Comparison of ENCODE assay signal across 1 cellular context in the genomic region with DNA sequence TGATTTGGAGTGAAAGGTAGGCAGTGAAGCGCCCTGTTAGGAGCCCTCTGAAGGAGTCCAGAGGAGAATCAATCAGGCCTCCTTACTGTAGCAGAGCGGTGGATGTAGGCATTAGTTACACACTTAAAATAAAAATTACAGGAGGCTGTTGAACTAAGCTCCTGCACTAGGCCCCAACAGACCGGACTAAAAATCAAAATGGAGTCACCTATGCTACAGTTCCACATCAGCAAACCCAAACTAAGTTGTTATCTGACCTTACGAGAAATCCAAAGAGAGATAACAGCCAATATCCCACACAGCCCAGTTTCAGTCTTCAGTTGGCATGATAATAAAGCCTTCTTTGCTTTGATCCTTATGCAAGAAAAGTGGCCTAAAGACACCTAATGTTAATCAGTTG.
TF ChIP-seq lines count a peak whose summit lies in the region.

No MANE protein-coding gene starts in this region.

TF ChIP-seq in K562, 482 proteins besides CTCF, POLR2A, EP300 and RAD21 (continued from another document):
- TF ChIP-seq STAT5A (IDR thresholded peaks at IDR 0.05; ENCODE audit: borderline replicate concordance, low read length) (no peak), ZNF780A (CRISPR knock-in tag; IDR thresholded peaks at IDR 0.05) (0 out of 2 replicates have a peak, but pooled peaks have one; percentile 43), ETS2 (tag; IDR thresholded peaks at IDR 0.05; ENCODE audit: borderline replicate concordance, poor library complexity, severe bottlenecking) (peak; percentile 31), BRD4 (IDR thresholded peaks at IDR 0.05) (no peak), ZNF644 (tag; IDR thresholded peaks at IDR 0.05; ENCODE audit: low read depth) (peak; percentile 97), RBM14 (IDR thresholded peaks at IDR 0.05; ENCODE audit: borderline replicate concordance, insufficient read depth, low read depth, low read length) (no peak), ZNF707 (CRISPR knock-in tag; conservative IDR thresholded peaks at IDR 0.05) (0 out of 2 replicates have a peak, but pooled peaks have one; percentile 28), SREBF1 (IDR thresholded peaks at IDR 0.05; ENCODE audit: borderline replicate concordance, low read depth, low read length) (no peak), KDM4B (IDR thresholded peaks at IDR 0.05; ENCODE audit: borderline replicate concordance in 2 of 2, low read depth in 1 of 2) (no peak), ZNF3 (CRISPR knock-in tag; IDR thresholded peaks at IDR 0.05) (no peak), ERF (CRISPR knock-in tag; IDR thresholded peaks at IDR 0.05) (0 out of 2 replicates have a peak, but pooled peaks have one; percentile 67), ZNF354B (CRISPR knock-in tag; IDR thresholded peaks at IDR 0.05) (peak; percentile 90), TAF7 (tag; IDR thresholded peaks at IDR 0.05) (peak; percentile 90)
- TF ChIP-seq, protein P1, sequence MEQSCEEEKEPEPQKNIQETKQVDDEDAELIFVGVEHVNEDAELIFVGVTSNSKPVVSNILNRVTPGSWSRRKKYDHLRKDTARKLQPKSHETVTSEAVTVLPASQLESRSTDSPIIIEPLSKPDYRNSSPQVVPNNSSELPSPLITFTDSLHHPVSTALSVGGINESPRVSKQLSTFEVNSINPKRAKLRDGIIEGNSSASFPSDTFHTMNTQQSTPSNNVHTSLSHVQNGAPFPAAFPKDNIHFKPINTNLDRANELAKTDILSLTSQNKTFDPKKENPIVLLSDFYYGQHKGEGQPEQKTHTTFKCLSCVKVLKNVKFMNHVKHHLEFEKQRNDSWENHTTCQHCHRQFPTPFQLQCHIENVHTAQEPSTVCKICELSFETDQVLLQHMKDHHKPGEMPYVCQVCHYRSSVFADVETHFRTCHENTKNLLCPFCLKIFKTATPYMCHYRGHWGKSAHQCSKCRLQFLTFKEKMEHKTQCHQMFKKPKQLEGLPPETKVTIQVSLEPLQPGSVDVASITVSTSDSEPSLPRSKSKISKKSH (CRISPR knock-in tag; IDR thresholded peaks at IDR 0.05), result peak; percentile 63; the same call in 1 of the 2 replicates
- TF ChIP-seq, protein P2, sequence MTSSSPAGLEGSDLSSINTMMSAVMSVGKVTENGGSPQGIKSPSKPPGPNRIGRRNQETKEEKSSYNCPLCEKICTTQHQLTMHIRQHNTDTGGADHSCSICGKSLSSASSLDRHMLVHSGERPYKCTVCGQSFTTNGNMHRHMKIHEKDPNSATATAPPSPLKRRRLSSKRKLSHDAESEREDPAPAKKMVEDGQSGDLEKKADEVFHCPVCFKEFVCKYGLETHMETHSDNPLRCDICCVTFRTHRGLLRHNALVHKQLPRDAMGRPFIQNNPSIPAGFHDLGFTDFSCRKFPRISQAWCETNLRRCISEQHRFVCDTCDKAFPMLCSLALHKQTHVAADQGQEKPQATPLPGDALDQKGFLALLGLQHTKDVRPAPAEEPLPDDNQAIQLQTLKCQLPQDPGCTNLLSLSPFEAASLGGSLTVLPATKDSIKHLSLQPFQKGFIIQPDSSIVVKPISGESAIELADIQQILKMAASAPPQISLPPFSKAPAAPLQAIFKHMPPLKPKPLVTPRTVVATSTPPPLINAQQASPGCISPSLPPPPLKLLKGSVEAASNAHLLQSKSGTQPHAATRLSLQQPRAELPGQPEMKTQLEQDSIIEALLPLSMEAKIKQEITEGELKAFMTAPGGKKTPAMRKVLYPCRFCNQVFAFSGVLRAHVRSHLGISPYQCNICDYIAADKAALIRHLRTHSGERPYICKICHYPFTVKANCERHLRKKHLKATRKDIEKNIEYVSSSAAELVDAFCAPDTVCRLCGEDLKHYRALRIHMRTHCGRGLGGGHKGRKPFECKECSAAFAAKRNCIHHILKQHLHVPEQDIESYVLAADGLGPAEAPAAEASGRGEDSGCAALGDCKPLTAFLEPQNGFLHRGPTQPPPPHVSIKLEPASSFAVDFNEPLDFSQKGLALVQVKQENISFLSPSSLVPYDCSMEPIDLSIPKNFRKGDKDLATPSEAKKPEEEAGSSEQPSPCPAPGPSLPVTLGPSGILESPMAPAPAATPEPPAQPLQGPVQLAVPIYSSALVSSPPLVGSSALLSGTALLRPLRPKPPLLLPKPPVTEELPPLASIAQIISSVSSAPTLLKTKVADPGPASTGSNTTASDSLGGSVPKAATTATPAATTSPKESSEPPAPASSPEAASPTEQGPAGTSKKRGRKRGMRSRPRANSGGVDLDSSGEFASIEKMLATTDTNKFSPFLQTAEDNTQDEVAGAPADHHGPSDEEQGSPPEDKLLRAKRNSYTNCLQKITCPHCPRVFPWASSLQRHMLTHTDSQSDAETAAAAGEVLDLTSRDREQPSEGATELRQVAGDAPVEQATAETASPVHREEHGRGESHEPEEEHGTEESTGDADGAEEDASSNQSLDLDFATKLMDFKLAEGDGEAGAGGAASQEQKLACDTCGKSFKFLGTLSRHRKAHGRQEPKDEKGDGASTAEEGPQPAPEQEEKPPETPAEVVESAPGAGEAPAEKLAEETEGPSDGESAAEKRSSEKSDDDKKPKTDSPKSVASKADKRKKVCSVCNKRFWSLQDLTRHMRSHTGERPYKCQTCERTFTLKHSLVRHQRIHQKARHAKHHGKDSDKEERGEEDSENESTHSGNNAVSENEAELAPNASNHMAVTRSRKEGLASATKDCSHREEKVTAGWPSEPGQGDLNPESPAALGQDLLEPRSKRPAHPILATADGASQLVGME (CRISPR knock-in tag; IDR thresholded peaks at IDR 0.05), result 0 out of 2 replicates have a peak, but pooled peaks have one; percentile 50
- TF ChIP-seq, protein P3, sequence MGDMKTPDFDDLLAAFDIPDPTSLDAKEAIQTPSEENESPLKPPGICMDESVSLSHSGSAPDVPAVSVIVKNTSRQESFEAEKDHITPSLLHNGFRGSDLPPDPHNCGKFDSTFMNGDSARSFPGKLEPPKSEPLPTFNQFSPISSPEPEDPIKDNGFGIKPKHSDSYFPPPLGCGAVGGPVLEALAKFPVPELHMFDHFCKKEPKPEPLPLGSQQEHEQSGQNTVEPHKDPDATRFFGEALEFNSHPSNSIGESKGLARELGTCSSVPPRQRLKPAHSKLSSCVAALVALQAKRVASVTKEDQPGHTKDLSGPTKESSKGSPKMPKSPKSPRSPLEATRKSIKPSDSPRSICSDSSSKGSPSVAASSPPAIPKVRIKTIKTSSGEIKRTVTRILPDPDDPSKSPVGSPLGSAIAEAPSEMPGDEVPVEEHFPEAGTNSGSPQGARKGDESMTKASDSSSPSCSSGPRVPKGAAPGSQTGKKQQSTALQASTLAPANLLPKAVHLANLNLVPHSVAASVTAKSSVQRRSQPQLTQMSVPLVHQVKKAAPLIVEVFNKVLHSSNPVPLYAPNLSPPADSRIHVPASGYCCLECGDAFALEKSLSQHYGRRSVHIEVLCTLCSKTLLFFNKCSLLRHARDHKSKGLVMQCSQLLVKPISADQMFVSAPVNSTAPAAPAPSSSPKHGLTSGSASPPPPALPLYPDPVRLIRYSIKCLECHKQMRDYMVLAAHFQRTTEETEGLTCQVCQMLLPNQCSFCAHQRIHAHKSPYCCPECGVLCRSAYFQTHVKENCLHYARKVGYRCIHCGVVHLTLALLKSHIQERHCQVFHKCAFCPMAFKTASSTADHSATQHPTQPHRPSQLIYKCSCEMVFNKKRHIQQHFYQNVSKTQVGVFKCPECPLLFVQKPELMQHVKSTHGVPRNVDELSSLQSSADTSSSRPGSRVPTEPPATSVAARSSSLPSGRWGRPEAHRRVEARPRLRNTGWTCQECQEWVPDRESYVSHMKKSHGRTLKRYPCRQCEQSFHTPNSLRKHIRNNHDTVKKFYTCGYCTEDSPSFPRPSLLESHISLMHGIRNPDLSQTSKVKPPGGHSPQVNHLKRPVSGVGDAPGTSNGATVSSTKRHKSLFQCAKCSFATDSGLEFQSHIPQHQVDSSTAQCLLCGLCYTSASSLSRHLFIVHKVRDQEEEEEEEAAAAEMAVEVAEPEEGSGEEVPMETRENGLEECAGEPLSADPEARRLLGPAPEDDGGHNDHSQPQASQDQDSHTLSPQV (IDR thresholded peaks at IDR 0.05), result peak; percentile 99
